ENCODE assay signal across 16 cellular contexts in the genomic region with DNA sequence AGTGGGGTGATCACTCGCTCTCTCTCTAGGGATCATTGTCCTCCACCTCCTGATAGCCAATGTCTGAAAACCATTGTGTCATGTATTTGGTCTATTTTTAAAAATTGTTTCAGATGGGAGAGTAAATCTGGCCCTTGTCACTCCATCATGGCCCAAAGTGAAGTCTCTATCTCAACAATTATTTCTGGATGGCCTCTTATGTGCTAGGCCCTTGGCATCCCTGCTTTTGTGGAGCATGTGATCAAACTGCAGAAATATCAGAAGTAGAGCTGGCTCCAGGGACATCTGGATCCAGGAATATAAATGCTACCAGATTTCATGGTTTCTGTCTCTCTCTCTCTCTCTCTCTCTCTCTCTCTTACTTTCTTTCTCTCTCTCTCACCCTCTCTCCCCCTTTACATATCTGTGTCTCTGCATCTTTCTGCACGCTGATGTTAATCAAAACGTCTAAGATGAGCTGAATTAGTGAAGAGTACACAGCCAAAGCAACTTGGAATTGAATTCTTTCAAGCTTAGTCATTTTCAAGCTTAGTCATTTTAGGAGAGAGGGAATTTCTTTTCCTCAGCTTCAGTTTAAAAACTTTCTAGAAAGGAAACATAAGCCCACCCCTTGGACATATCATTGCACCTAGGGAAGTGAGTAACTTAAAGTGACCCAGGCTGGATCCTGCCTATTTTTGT. TPM values are rescaled to one million over a fixed set of nuclear protein-coding genes. Genes with fewer than 3 reads are reported as not detected.
DNase-seq lines count a peak whose midpoint lies in the region; ATAC-seq and TF ChIP-seq lines count a peak whose summit lies in the region.
"Had no signal": no experiment of that assay in that cellular context is flagged by ENCODE, and none has a peak within 500 bp of the region (broad histone marks: within the 10 kb centered on the region; RNA-seq: fewer than 3 reads in every experiment).

No MANE protein-coding gene starts in this region.

- no TSS peak for BruUV-seq in Calu3 (replicated peaks; lab: Mats Ljungman, UMichigan)

- H3K36me3 Mint-ChIP-seq in endodermal cell (ENCODE audit: low read depth) (peaks cover 14% of the 10 kb centered on the region), Calu3 (ENCODE audit: insufficient read depth, unreplicated experiment) (no peaks in the 10 kb centered on the region)

- TF ChIP-seq CTCF in fibroblast of the aortic adventitia (IDR thresholded peaks at IDR 0.05; ENCODE audit: insufficient read depth, low read length) = no peak
- no peak for TF ChIP-seq CTCF in omental fat pad (IDR thresholded peaks at IDR 0.05)
- no peak for TF ChIP-seq CTCF in endodermal cell (conservative IDR thresholded peaks at IDR 0.05)
- TF ChIP-seq CTCF in Calu3 (IDR thresholded peaks at IDR 0.05; ENCODE audit: unreplicated experiment) = no peak

- CTCF ChIA-PET in Calu3 (lab: Charles Lee) = interaction anchor here (0.6 kb wide), 1 partner anchor 396 kb away, joined by 3 read pairs; no protein-coding TSS in a partner anchor

- ATAC-seq in omental fat pad (ENCODE audit: low FRiP score) (peak; percentile 54), HG03521 (IDR thresholded peaks at IDR 0.05; ENCODE audit: unreplicated experiment) (no peak)
- ATAC-seq: lower lobe of right lung had no signal

- H3K9me3 ChIP-seq in endodermal cell (ENCODE audit: control insufficient read depth, low read length) = no peaks in the 10 kb centered on the region
- H3K9me3 ChIP-seq: lower lobe of right lung, ovary had no signal

- H3K4me3 Mint-ChIP-seq in endodermal cell = no peak overlapping the region
- no peak overlapping the region for H3K4me3 Mint-ChIP-seq in Calu3 (ENCODE audit: low read depth, unreplicated experiment)
- H3K4me3 Mint-ChIP-seq: activated T-helper 1 cell treated with anti-CD3 and anti-CD28 coated beads, Interleukin-12 subunit alpha, Interleukin-12 subunit beta, Interleukin-2, Interleukin-4 antibody, amounts not matched to agents 30 ng/mL and 10 ng/mL and 1 ng/mL, durations not matched to agents 14 hours and 24 hours and 36 hours; CD8-positive, alpha-beta memory T cell had no signal

- H3K4me3 ChIP-seq in fibroblast of the aortic adventitia (ENCODE audit: low read depth, low read length) (no peak overlapping the region), endodermal cell (ENCODE audit: low read length) (no peak overlapping the region)
- H3K4me3 ChIP-seq: lower lobe of right lung, ovary had no signal

- H3K4me1 ChIP-seq in endodermal cell (ENCODE audit: control insufficient read depth, insufficient read depth, low read length) = no peaks in the 10 kb centered on the region
- H3K4me1 ChIP-seq: lower lobe of right lung had no signal

- H3K4me1 Mint-ChIP-seq in endodermal cell (peaks cover 17% of the 10 kb centered on the region), Calu3 (ENCODE audit: low read depth, unreplicated experiment) (peaks cover 24% of the 10 kb centered on the region)
- H3K4me1 Mint-ChIP-seq: CD8-positive, alpha-beta memory T cell had no signal

- no peaks in the 10 kb centered on the region for H3K27me3 ChIP-seq in endodermal cell (ENCODE audit: control insufficient read depth, insufficient read depth, low read length, poor library complexity, severe bottlenecking)
- H3K27me3 ChIP-seq: ovary had no signal

- DNase-seq in GM03348 (ENCODE audit: low spot score) (peak; percentile 44), RKO (ENCODE audit: low spot score) (peak; percentile 51), fibroblast of the aortic adventitia (ENCODE audit: low read depth) (peak; percentile 68), omental fat pad (ENCODE audit: low spot score) (no peak), endodermal cell (no peak), Calu3 (no peak), UCSD-AML1 (lab: John Stamatoyannopoulos, UW; ENCODE audit: unreplicated experiment) (no peak)
- DNase-seq: activated CD4-positive, alpha-beta T cell treated with anti-CD3 and anti-CD28 coated beads for 1 hour; CD8-positive, alpha-beta memory T cell; lower lobe of right lung; NCI-H748 treated with DMSO at 0.1 percent for 48 hours; ovary; stimulated activated CD4-positive, alpha-beta T cell treated with anti-CD3 and anti-CD28 coated beads, Interleukin-2, amount 100 ng/mL, for 24 hours; stimulated activated naive CD4-positive, alpha-beta T cell treated with Interleukin-2 at 50 U/mL for 16 hours had no signal

- WGBS in endodermal cell (ENCODE audit: insufficient coverage in 1 of 2, insufficient read length in 1 of 2), 2 experiments = 75 to 88% methylated on average over 1 to 3 of the region's 3 CpGs

- H3K27ac Mint-ChIP-seq in endodermal cell = no peak overlapping the region
- no peak overlapping the region for H3K27ac Mint-ChIP-seq in Calu3 (ENCODE audit: unreplicated experiment)
- H3K27ac Mint-ChIP-seq: activated T-helper 1 cell treated with anti-CD3 and anti-CD28 coated beads, Interleukin-12 subunit alpha, Interleukin-12 subunit beta, Interleukin-2, Interleukin-4 antibody, amounts not matched to agents 30 ng/mL and 10 ng/mL and 1 ng/mL, durations not matched to agents 14 hours and 24 hours and 36 hours; CD8-positive, alpha-beta memory T cell had no signal

- intact Hi-C loops in Calu3 (cut with micrococcal nuclease; ENCODE audit: unreplicated experiment) = no loop called here

- H3K27me3 Mint-ChIP-seq in endodermal cell (ENCODE audit: insufficient read depth) (no peaks in the 10 kb centered on the region), Calu3 (ENCODE audit: unreplicated experiment) (no peaks in the 10 kb centered on the region)

- no peak overlapping the region for H3K9ac ChIP-seq in endodermal cell (ENCODE audit: extremely low read depth, low read length, poor library complexity, severe bottlenecking)

- no peaks in the 10 kb centered on the region for H3K36me3 ChIP-seq in endodermal cell (ENCODE audit: control insufficient read depth, insufficient read depth, low read length)
- H3K36me3 ChIP-seq: lower lobe of right lung, ovary had no signal

- no peak overlapping the region for H3K27ac ChIP-seq in endodermal cell (ENCODE audit: low read depth, low read length)
- H3K27ac ChIP-seq: lower lobe of right lung, ovary had no signal

- H3K9me3 Mint-ChIP-seq in endodermal cell = peaks cover 9% of the 10 kb centered on the region
- H3K9me3 Mint-ChIP-seq in Calu3 (ENCODE audit: low read depth, unreplicated experiment) = peaks cover 8% of the 10 kb centered on the region
- H3K9me3 Mint-ChIP-seq: activated T-helper 1 cell treated with anti-CD3 and anti-CD28 coated beads, Interleukin-12 subunit alpha, Interleukin-12 subunit beta, Interleukin-2, Interleukin-4 antibody, amounts not matched to agents 30 ng/mL and 10 ng/mL and 1 ng/mL, durations not matched to agents 14 hours and 24 hours and 36 hours; CD8-positive, alpha-beta memory T cell had no signal

RNA-seq across cellular contexts. Expression of a gene that starts 47.4 kb away (rescaled TPM):
- 110 and 142 TPM in 2 replicates for total RNA-seq in fibroblast of the aortic adventitia (ENCODE audit: low replicate concordance)
- 10 to 100 TPM; 29.1 to 55.2 (median 31.0) TPM for total RNA-seq in omental fat pad
- total RNA-seq in endodermal cell = 10 to 100 TPM; 66.8 to 72.8 TPM
- polyA plus RNA-seq in endodermal cell (2013, experiment 1 of 2) = 49.4 TPM
- 51.3 TPM for polyA plus RNA-seq in endodermal cell (2013, experiment 2 of 2)
- total RNA-seq in Calu3 (2022) = 37.3 and 48.6 TPM in 2 replicates

RNA-seq across cellular contexts. Expression of a gene that starts 48.3 kb away (rescaled TPM):
- 13.5 and 25.3 TPM in 2 replicates for total RNA-seq in fibroblast of the aortic adventitia (ENCODE audit: low replicate concordance)
- 10 to 100 TPM in 2 of 4 donors, 1 to 10 TPM in 2; 6.9 to 18.1 (median 8.9) TPM for total RNA-seq in omental fat pad
- 10 to 100 TPM; 23.8 to 32.8 TPM for total RNA-seq in endodermal cell
- polyA plus RNA-seq in endodermal cell (2013, experiment 1 of 2) = 17.1 TPM
- 13.0 TPM for polyA plus RNA-seq in endodermal cell (2013, experiment 2 of 2)
- 9.1 and 12.4 TPM in 2 replicates for total RNA-seq in Calu3 (2022)

Comparison
In these comparisons a context has a peak if more than half of its experiments do, and no peak if none do; other contexts are left out.
1. DNase-seq: peak in GM03348 (single experiment), RKO (single experiment) and fibroblast of the aortic adventitia (single experiment); none in omental fat pad (single experiment), endodermal cell (single experiment), Calu3 (single experiment) and UCSD-AML1 (single experiment).